In the genomic region with DNA sequence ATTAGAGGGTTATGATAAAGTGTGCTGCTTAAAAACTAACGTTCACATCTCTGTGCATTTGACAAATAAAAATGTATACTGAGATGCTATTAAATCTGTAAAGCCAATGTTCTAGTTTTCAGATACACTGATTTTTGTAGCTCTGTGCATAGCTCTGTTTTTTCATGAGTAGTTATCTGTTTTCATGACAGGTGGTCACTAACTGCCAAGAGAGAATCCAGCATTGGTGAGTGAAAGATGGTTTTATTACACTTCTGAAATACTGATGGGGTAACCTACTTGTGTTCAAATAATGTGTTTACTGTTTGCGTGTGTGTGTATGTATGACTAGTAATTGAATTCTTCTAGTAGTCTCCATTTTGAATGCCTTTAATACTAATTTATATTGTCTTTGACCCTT, we compare ENCODE assay signal across 22 cellular contexts.
"Had no signal": no experiment of that assay in that cellular context is flagged by ENCODE, and none has a peak within 500 bp of the region (broad histone marks: within the 10 kb centered on the region; RNA-seq: fewer than 3 reads in every experiment).

No MANE protein-coding gene starts in this region.

- DNase-seq: activated CD4-positive, alpha-beta memory T cell treated with anti-CD3 and anti-CD28 coated beads for 36 hours; activated CD4-positive, alpha-beta T cell treated with anti-CD3 and anti-CD28 coated beads for 36 hours; activated CD4-positive, alpha-beta T cell treated with anti-CD3 and anti-CD28 coated beads, Interleukin-2, amount 10 ng/mL, durations not matched to agents 24 days and 14 days; activated CD4-positive, CD25-positive, alpha-beta regulatory T cell; activated CD4-positive, CD25-positive, alpha-beta regulatory T cell treated with anti-CD3 and anti-CD28 coated beads, Interleukin-2, amount 50 U/mL, for 72 hours; activated CD8-positive, alpha-beta memory T cell treated with anti-CD3 and anti-CD28 coated beads, Interleukin-2, amount 10 ng/mL, durations not matched to agents 7 days and 5 days; activated CD8-positive, alpha-beta memory T cell treated with anti-CD3 and anti-CD28 coated beads, Interleukin-2, amount 50 U/mL, for 4 hours; activated CD8-positive, alpha-beta T cell treated with anti-CD3 and anti-CD28 coated beads, Interleukin-2, amount 10 ng/mL, durations not matched to agents 7 days and 5 days; activated gamma-delta T cell; activated naive CD4-positive, alpha-beta T cell; activated naive CD4-positive, alpha-beta T cell treated with anti-CD3 and anti-CD28 coated beads, Interleukin-2, amount 10 ng/mL, durations not matched to agents 7 days and 5 days; activated naive CD8-positive, alpha-beta T cell treated with anti-CD3 and anti-CD28 coated beads, Interleukin-2, amount 10 ng/mL, durations not matched to agents 7 days and 5 days; activated T-cell treated with anti-CD3 and anti-CD28 coated beads, Interleukin-2, amount 50 U/mL, for 1 hour; activated T-cell treated with anti-CD3 and anti-CD28 coated beads, Interleukin-2, amount 50 U/mL, for 48 hours; dorsolateral prefrontal cortex; effector memory CD4-positive, alpha-beta T cell; esophagus squamous epithelium; foreskin melanocyte; head of caudate nucleus; T-helper 1 cell; T-helper 17 cell; T1000 had no signal
